ENCODE assay signal across 29 cellular contexts in the genomic region with DNA sequence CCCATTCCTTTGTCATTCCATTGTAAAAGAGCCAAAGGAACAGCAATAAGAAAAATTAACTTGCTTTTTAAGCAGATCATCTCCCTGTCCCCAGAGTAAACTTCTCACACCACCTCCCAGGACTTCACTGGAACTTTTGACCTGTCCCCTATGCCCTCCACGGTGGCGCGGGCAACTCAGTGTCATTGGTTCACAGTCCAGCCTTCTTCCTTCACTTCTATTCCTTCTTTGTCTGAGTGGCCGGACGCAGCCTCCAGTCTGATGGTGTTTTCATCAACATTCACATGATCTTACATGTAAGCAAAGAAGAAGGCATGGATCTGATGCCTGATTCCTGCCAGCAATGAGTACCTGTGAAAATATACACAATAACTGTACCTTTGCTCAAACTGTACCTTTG.
"Had no signal": no experiment of that assay in that cellular context is flagged by ENCODE, and none has a peak within 500 bp of the region (broad histone marks: within the 10 kb centered on the region; RNA-seq: fewer than 3 reads in every experiment).

No MANE protein-coding gene starts in this region.

- H3K27me3 Mint-ChIP-seq: naive thymus-derived CD4-positive, alpha-beta T cell; stimulated activated naive CD8-positive, alpha-beta T cell treated with anti-CD3 and anti-CD28 coated beads, Interleukin-15, amount 100 ng/mL, for 72 hours had no signal

- FAIRE-seq: colon, islet of Langerhans had no signal

- H3K4me1 Mint-ChIP-seq: stimulated activated naive CD8-positive, alpha-beta T cell treated with anti-CD3 and anti-CD28 coated beads, Interleukin-15, amount 100 ng/mL, for 72 hours had no signal

- H3K27ac ChIP-seq: dorsolateral prefrontal cortex, esophagus muscularis mucosa, foreskin keratinocyte, gastroesophageal sphincter, heart left ventricle, left lung, prostate gland, right atrium auricular region, suprapubic skin, transverse colon, upper lobe of right lung, uterus had no signal

- H3K4me2 ChIP-seq: smooth muscle cell had no signal

- H3K36me3 ChIP-seq: gastroesophageal sphincter, left lung, prostate gland, right atrium auricular region, suprapubic skin, transverse colon, upper lobe of right lung, uterus had no signal

- H3K9me3 ChIP-seq: esophagus muscularis mucosa, gastroesophageal sphincter, heart left ventricle, left lung, prostate gland, right atrium auricular region, suprapubic skin, transverse colon, upper lobe of right lung, uterus had no signal

- H3K4me1 ChIP-seq: foreskin keratinocyte, prostate gland, suprapubic skin, uterus had no signal

- ATAC-seq: foreskin keratinocyte; gastroesophageal sphincter; heart left ventricle; left cardiac atrium; left lung; naive thymus-derived CD4-positive, alpha-beta T cell; sciatic nerve; stimulated activated naive CD8-positive, alpha-beta T cell treated with anti-CD3 and anti-CD28 coated beads, Interleukin-15, amount 100 ng/mL, for 72 hours; upper lobe of right lung had no signal

- H3K4me3 Mint-ChIP-seq: naive thymus-derived CD4-positive, alpha-beta T cell; nephron progenitor cell; stimulated activated naive CD8-positive, alpha-beta T cell treated with anti-CD3 and anti-CD28 coated beads, Interleukin-15, amount 100 ng/mL, for 72 hours had no signal

- DNase-seq: dorsolateral prefrontal cortex; effector CD4-positive, alpha-beta T cell; foreskin keratinocyte; heart left ventricle; hippocampal formation; left cardiac atrium; left lung; mesenchymal stem cell; midbrain; naive thymus-derived CD4-positive, alpha-beta T cell; nephron progenitor cell; stimulated activated CD4-positive, alpha-beta T cell treated with anti-CD3 and anti-CD28 coated beads, Interleukin-12 subunit alpha, Interleukin-12 subunit beta, amount 100 ng/mL, for 4 hours; stimulated activated CD4-positive, alpha-beta T cell treated with anti-CD3 and anti-CD28 coated beads, Interleukin-1b, Interleukin-23, amount 100 ng/mL, for 48 hours; stimulated activated CD4-positive, alpha-beta T cell treated with anti-CD3 and anti-CD28 coated beads, Interleukin-4, amount 100 ng/mL, for 1 hour; stimulated activated CD8-positive, alpha-beta memory T cell treated with anti-CD3 and anti-CD28 coated beads, Interleukin-4, amount 100 ng/mL, for 48 hours; stimulated activated naive CD4-positive, alpha-beta T cell; stimulated activated naive CD8-positive, alpha-beta T cell treated with anti-CD3 and anti-CD28 coated beads, Interleukin-15, amount 100 ng/mL, for 72 hours; transverse colon; upper lobe of right lung; uterus had no signal

- H3K27ac Mint-ChIP-seq: naive thymus-derived CD4-positive, alpha-beta T cell; nephron progenitor cell; stimulated activated naive CD8-positive, alpha-beta T cell treated with anti-CD3 and anti-CD28 coated beads, Interleukin-15, amount 100 ng/mL, for 72 hours had no signal

- H3K4me3 ChIP-seq: dorsolateral prefrontal cortex, esophagus muscularis mucosa, gastroesophageal sphincter, heart left ventricle, left lung, prostate gland, right atrium auricular region, smooth muscle cell, suprapubic skin, transverse colon, upper lobe of right lung, uterus had no signal

- H3K9me3 Mint-ChIP-seq: nephron progenitor cell had no signal

- H3K27me3 ChIP-seq: dorsolateral prefrontal cortex, esophagus muscularis mucosa, foreskin keratinocyte, gastroesophageal sphincter, heart left ventricle, left lung, right atrium auricular region, suprapubic skin, transverse colon, upper lobe of right lung, uterus had no signal
